Comparison of ENCODE assay signal across 1 cellular context in the genomic region with DNA sequence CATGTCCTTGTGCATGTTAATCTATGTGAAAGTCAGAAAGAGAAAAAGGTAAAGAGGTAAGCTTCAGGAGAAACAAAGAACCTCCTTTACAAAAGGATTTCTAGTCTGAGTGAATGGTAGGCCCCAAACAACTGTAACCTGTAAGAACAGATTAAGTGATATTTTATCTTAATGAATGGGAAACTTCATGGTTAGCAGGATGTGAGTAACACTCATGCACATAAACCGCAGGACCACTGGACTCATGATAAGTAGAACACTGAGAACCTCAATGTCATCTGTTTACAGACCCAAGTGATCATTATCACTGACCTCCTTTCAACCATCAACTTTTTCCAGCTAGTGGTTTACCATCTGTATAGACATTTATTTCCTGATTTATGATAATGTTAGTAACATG.
TF ChIP-seq lines count a peak whose summit lies in the region.

No MANE protein-coding gene starts in this region.

TF ChIP-seq in K562, 482 proteins besides CTCF, POLR2A, EP300 and RAD21 (continued from another document):
- TF ChIP-seq AFF4 (CRISPR knock-in tag; IDR thresholded peaks at IDR 0.05) (no peak), CBFA2T2 (conservative IDR thresholded peaks at IDR 0.05) (peak; percentile 88), FIP1L1 (IDR thresholded peaks at IDR 0.05; ENCODE audit: low read depth, low read length, poor library complexity, severe bottlenecking) (no peak), ZNF175 (CRISPR knock-in tag; IDR thresholded peaks at IDR 0.05; ENCODE audit: low read depth) (peak; percentile 66; the same call in 1 of the 2 replicates), ZBTB7A (IDR thresholded peaks at IDR 0.05; ENCODE audit: borderline replicate concordance, control insufficient read depth, low read depth, low read length) (no peak), RFX5 (IDR thresholded peaks at IDR 0.05; ENCODE audit: low read depth, low read length) (no peak), ZNF239 (CRISPR knock-in tag; IDR thresholded peaks at IDR 0.05) (no peak), ZNF764 (CRISPR knock-in tag; IDR thresholded peaks at IDR 0.05; ENCODE audit: low read depth) (no peak), MAFG (tag; conservative IDR thresholded peaks at IDR 0.05) (peak; percentile 62; the same call in 1 of the 2 replicates)
- TF ChIP-seq, protein P1, sequence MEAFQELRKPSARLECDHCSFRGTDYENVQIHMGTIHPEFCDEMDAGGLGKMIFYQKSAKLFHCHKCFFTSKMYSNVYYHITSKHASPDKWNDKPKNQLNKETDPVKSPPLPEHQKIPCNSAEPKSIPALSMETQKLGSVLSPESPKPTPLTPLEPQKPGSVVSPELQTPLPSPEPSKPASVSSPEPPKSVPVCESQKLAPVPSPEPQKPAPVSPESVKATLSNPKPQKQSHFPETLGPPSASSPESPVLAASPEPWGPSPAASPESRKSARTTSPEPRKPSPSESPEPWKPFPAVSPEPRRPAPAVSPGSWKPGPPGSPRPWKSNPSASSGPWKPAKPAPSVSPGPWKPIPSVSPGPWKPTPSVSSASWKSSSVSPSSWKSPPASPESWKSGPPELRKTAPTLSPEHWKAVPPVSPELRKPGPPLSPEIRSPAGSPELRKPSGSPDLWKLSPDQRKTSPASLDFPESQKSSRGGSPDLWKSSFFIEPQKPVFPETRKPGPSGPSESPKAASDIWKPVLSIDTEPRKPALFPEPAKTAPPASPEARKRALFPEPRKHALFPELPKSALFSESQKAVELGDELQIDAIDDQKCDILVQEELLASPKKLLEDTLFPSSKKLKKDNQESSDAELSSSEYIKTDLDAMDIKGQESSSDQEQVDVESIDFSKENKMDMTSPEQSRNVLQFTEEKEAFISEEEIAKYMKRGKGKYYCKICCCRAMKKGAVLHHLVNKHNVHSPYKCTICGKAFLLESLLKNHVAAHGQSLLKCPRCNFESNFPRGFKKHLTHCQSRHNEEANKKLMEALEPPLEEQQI (IDR thresholded peaks at IDR 0.05) = no peak
